Comparison of ENCODE assay signal across 17 cellular contexts in genomic region chr22:19871845-19872778, GRCh38. TPM values are rescaled to one million over a fixed set of nuclear protein-coding genes. Genes with fewer than 3 reads are reported as not detected.
DNase-seq lines count a peak whose midpoint lies in the region; ATAC-seq and TF ChIP-seq lines count a peak whose summit lies in the region.
"Had no signal": no experiment of that assay in that cellular context is flagged by ENCODE, and none has a peak within 500 bp of the region (broad histone marks: within the 10 kb centered on the region; RNA-seq: fewer than 3 reads in every experiment).

No MANE protein-coding gene starts in this region.

- H3K9me3 Mint-ChIP-seq in natural killer cell: no peaks in the 10 kb centered on the region
- no peaks in the 10 kb centered on the region for H3K9me3 Mint-ChIP-seq in neural progenitor cell
- H3K9me3 Mint-ChIP-seq: CD4-positive, CD25-positive, alpha-beta regulatory T cell had no signal

- no peaks in the 10 kb centered on the region for H3K27me3 ChIP-seq in neural progenitor cell
- H3K27me3 ChIP-seq: tibial nerve had no signal

- peaks cover 17% of the 10 kb centered on the region for H4K20me1 ChIP-seq in neural progenitor cell (ENCODE audit: low read depth)

- H3K79me2 ChIP-seq in neural progenitor cell (ENCODE audit: low read depth): no peaks in the 10 kb centered on the region
- H3K79me2 ChIP-seq: parathyroid adenoma had no signal

- no peak overlapping the region for H3K27ac Mint-ChIP-seq in natural killer cell
- H3K27ac Mint-ChIP-seq in neural progenitor cell: no peak overlapping the region
- H3K27ac Mint-ChIP-seq: activated naive CD8-positive, alpha-beta T cell; CD4-positive, CD25-positive, alpha-beta regulatory T cell had no signal

- H3K36me3 ChIP-seq in neural progenitor cell: no peaks in the 10 kb centered on the region

- peaks cover 11% of the 10 kb centered on the region for H3K4me1 ChIP-seq in neural progenitor cell
- H3K4me1 ChIP-seq: parathyroid adenoma had no signal

- no peak overlapping the region for H3K4me2 ChIP-seq in neural progenitor cell

- H3K9ac ChIP-seq in neural progenitor cell: no peak overlapping the region
- H3K9ac ChIP-seq: parathyroid adenoma had no signal

- peak; percentile 23 for DNase-seq in NCI-H2196 (lab: John Stamatoyannopoulos, UW; ENCODE audit: unreplicated experiment)
- DNase-seq in NCI-H2196 treated with DMSO at 0.1 percent for 48 hours (lab: John Stamatoyannopoulos, UW; ENCODE audit: unreplicated experiment): no peak
- peak; percentile 1 for DNase-seq in stimulated activated CD4-positive, alpha-beta T cell treated with anti-CD3 and anti-CD28 coated beads, Interleukin-1b, Interleukin-23, amount 100 ng/mL, for 48 hours
- DNase-seq in stimulated activated CD4-positive, alpha-beta T cell treated with anti-CD3 and anti-CD28 coated beads, Interleukin-12 subunit alpha, Interleukin-12 subunit beta, amount 100 ng/mL, for 4 hours: no peak
- DNase-seq in natural killer cell: peak; percentile 14
- DNase-seq in NCI-H187 treated with DMSO at 0.1 percent for 48 hours (lab: John Stamatoyannopoulos, UW): no peak
- DNase-seq in HUDEP-2 (lab: John Stamatoyannopoulos, UW; ENCODE audit: unreplicated experiment in 76 of 76): no peak
- no peak for DNase-seq in neural progenitor cell (ENCODE audit: low spot score)
- DNase-seq: 8988T; activated CD4-positive, alpha-beta T cell treated with anti-CD3 and anti-CD28 coated beads, Interleukin-2, amount 50 U/mL, for 48 hours; caudate nucleus; CD4-positive, CD25-positive, alpha-beta regulatory T cell; NCI-H2107; SHP77 treated with DMSO at 0.1 percent for 48 hours had no signal

- H3K4me1 Mint-ChIP-seq in natural killer cell (no peaks in the 10 kb centered on the region), neural progenitor cell (peaks cover 15% of the 10 kb centered on the region)

- H3K27me3 Mint-ChIP-seq in natural killer cell (ENCODE audit: low read depth in 2 of 2) (no peaks in the 10 kb centered on the region), neural progenitor cell (ENCODE audit: insufficient read depth, low read depth) (no peaks in the 10 kb centered on the region)
- H3K27me3 Mint-ChIP-seq: activated naive CD8-positive, alpha-beta T cell; CD4-positive, CD25-positive, alpha-beta regulatory T cell had no signal

- ATAC-seq in natural killer cell: no peak

- no peaks in the 10 kb centered on the region for H3K9me3 ChIP-seq in neural progenitor cell (ENCODE audit: low read depth)
- H3K9me3 ChIP-seq: tibial nerve had no signal

- H3K36me3 Mint-ChIP-seq in natural killer cell: no peaks in the 10 kb centered on the region
- H3K36me3 Mint-ChIP-seq in neural progenitor cell: no peaks in the 10 kb centered on the region
- H3K36me3 Mint-ChIP-seq: CD4-positive, CD25-positive, alpha-beta regulatory T cell had no signal

- H3K4me3 Mint-ChIP-seq in natural killer cell: no peak overlapping the region
- H3K4me3 Mint-ChIP-seq in neural progenitor cell: no peak overlapping the region
- H3K4me3 Mint-ChIP-seq: activated naive CD8-positive, alpha-beta T cell; CD4-positive, CD25-positive, alpha-beta regulatory T cell had no signal

- no peak overlapping the region for H2AFZ ChIP-seq in neural progenitor cell (replicated peaks)
- H2AFZ ChIP-seq: parathyroid adenoma had no signal

- peaks cover 9% of the 10 kb centered on the region for H3F3A ChIP-seq in neural progenitor cell (ENCODE audit: low read depth)

- no peak overlapping the region for H3K27ac ChIP-seq in neural progenitor cell
- H3K27ac ChIP-seq: parathyroid adenoma had no signal

- intact Hi-C loops in natural killer cell (cut with micrococcal nuclease): no loop called here

- H3K4me3 ChIP-seq in neural progenitor cell: no peak overlapping the region
- H3K4me3 ChIP-seq: tibial nerve had no signal

- TF ChIP-seq CTCF in natural killer cell (IDR thresholded peaks at IDR 0.05) (no peak), neural progenitor cell (IDR thresholded peaks at IDR 0.05) (no peak)

RNA-seq across cellular contexts. Expression of gene GNB1L, which starts 17.4 kb away (rescaled TPM):
- total RNA-seq in natural killer cell (1 to 10 TPM; 5.1 to 5.3 (median 5.3) TPM), neural progenitor cell (ENCODE audit: low replicate concordance) (3.0 and 11.6 TPM in 2 replicates)

RNA-seq across cellular contexts. Expression of gene RTL10, which starts 17.4 kb away (rescaled TPM):
- total RNA-seq in natural killer cell (10 to 100 TPM in 2 of 3 donors, 1 to 10 TPM in 1; 6.4 to 12.5 (median 11.7) TPM), neural progenitor cell (ENCODE audit: low replicate concordance) (7.3 and 16.3 TPM in 2 replicates)

Comparison
In these comparisons a context has a peak if more than half of its experiments do, and no peak if none do; other contexts are left out.
1. DNase-seq: peak in NCI-H2196 (single experiment), stimulated activated CD4-positive, alpha-beta T cell treated with anti-CD3 and anti-CD28 coated beads, Interleukin-1b, Interleukin-23, amount 100 ng/mL, for 48 hours (single experiment) and natural killer cell (single experiment); none in NCI-H2196 treated with DMSO at 0.1 percent for 48 hours (single experiment), stimulated activated CD4-positive, alpha-beta T cell treated with anti-CD3 and anti-CD28 coated beads, Interleukin-12 subunit alpha, Interleukin-12 subunit beta, amount 100 ng/mL, for 4 hours (single experiment), NCI-H187 treated with DMSO at 0.1 percent for 48 hours (single experiment), HUDEP-2 (0 of 76) and neural progenitor cell (single experiment).